19 cellular contexts compared by ENCODE assay signal in the genomic region with DNA sequence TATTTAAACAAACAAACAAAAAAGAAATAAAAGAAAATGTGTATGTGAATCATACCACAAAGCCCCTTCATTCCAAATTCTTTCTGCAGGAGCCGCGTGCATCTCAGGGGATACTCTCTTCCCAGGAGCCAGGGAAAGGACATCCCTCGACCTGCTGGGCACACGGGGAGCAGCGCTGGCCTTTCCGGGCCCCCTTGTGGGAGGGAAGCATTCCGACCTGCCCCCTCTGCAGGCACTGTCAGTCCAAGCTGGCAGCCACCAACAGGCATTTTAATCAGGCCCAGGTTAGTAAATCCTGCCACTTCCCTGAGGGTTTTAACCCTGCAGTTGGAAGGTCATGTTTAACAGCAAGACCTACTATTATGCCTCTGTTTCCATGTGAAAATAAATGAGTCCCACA.
DNase-seq lines count a peak whose midpoint lies in the region; TF ChIP-seq lines count a peak whose summit lies in the region.
"Had no signal": no experiment of that assay in that cellular context is flagged by ENCODE, and none has a peak within 500 bp of the region (broad histone marks: within the 10 kb centered on the region; RNA-seq: fewer than 3 reads in every experiment).

No MANE protein-coding gene starts in this region.

- H3K79me1 ChIP-seq in H9 (ENCODE audit: insufficient read depth, low read depth, low read length, poor library complexity, severe bottlenecking) (no peaks in the 10 kb centered on the region), mesendoderm (ENCODE audit: low read length) (no peaks in the 10 kb centered on the region)

- H3K9me3 ChIP-seq in H9 (ENCODE audit: control insufficient read depth, low read depth, low read length) (no peaks in the 10 kb centered on the region), WERI-Rb-1 (ENCODE audit: severe bottlenecking) (no peaks in the 10 kb centered on the region)
- H3K9me3 ChIP-seq: HAP-1, MG63, SK-N-SH had no signal

- H2BK5ac ChIP-seq in H9 (ENCODE audit: insufficient read length, low read length) = no peak overlapping the region
- no peak overlapping the region for H2BK5ac ChIP-seq in mesendoderm (ENCODE audit: low read length)

- no peak overlapping the region for H3K14ac ChIP-seq in H9 (ENCODE audit: insufficient read depth, low read length)

- no peak overlapping the region for H3K23ac ChIP-seq in H9 (ENCODE audit: insufficient read length, low read depth, low read length)
- H3K23ac ChIP-seq in mesendoderm (ENCODE audit: low read length) = no peak overlapping the region

- H3K4ac ChIP-seq in H9 (ENCODE audit: low read depth, low read length) (no peak overlapping the region), mesendoderm (ENCODE audit: low read depth, low read length) (no peak overlapping the region)

- H3K27ac ChIP-seq in H9 (ENCODE audit: insufficient read length, low read depth, low read length) = no peak overlapping the region
- H3K27ac ChIP-seq in WERI-Rb-1 = no peak overlapping the region
- no peak overlapping the region for H3K27ac ChIP-seq in mesendoderm (ENCODE audit: low read depth, low read length)
- H3K27ac ChIP-seq: C4-2B had no signal

- H2BK12ac ChIP-seq in H9 (ENCODE audit: insufficient read length, low read depth, low read length) = no peak overlapping the region

- H3K4me1 ChIP-seq in H9 (ENCODE audit: insufficient read depth, low read length) = no peaks in the 10 kb centered on the region
- no peaks in the 10 kb centered on the region for H3K4me1 ChIP-seq in mesendoderm (ENCODE audit: control insufficient read depth, low read depth, low read length)
- H3K4me1 ChIP-seq: HAP-1 had no signal

- no peak overlapping the region for H3K56ac ChIP-seq in H9 (ENCODE audit: insufficient read length, low read depth, low read length)
- H3K56ac ChIP-seq in mesendoderm (ENCODE audit: low read length) = no peak overlapping the region

- H3K79me2 ChIP-seq in H9 (ENCODE audit: insufficient read depth, low read length) = no peaks in the 10 kb centered on the region
- no peaks in the 10 kb centered on the region for H3K79me2 ChIP-seq in mesendoderm (ENCODE audit: control insufficient read depth, insufficient read depth, low read length)

- H2BK15ac ChIP-seq in H9 (ENCODE audit: low read depth, low read length) (no peak overlapping the region), mesendoderm (replicated peaks; ENCODE audit: low read depth) (no peak overlapping the region)

- no peaks in the 10 kb centered on the region for H3K36me3 ChIP-seq in WERI-Rb-1
- H3K36me3 ChIP-seq in mesendoderm (ENCODE audit: control insufficient read depth, insufficient read depth, low read length) = no peaks in the 10 kb centered on the region
- H3K36me3 ChIP-seq: HAP-1, MG63 had no signal

- H3K9ac ChIP-seq in H9 (ENCODE audit: extremely low read depth, insufficient read length, low read length) (no peak overlapping the region), mesendoderm (ENCODE audit: low read length) (no peak overlapping the region)
- H3K9ac ChIP-seq: SK-N-SH had no signal

- intact Hi-C loops in activated CD4-positive, alpha-beta T cell treated with anti-CD3 and anti-CD28 coated beads, Interleukin-2, amount 10 ng/mL, durations not matched to agents 24 days and 14 days (cut with micrococcal nuclease) = no loop called here

- H3K18ac ChIP-seq in H9 (ENCODE audit: insufficient read length, low read depth, low read length) (no peak overlapping the region), mesendoderm (ENCODE audit: low read length) (no peak overlapping the region)

- peak overlapping the region in 1 of 3 experiments; percentile 12; a peak in 2 of 7 replicates for H3K27ac Mint-ChIP-seq in H9
- no peak overlapping the region for H3K27ac Mint-ChIP-seq in activated CD4-positive, alpha-beta T cell treated with anti-CD3 and anti-CD28 coated beads, Interleukin-2, amount 10 ng/mL, durations not matched to agents 24 days and 14 days
- H3K27ac Mint-ChIP-seq: IgD-negative memory B cell had no signal

- H3T11ph ChIP-seq in H9 (ENCODE audit: low read length) = no peak overlapping the region

- H2BK120ac ChIP-seq in H9 (ENCODE audit: low read depth, low read length, poor library complexity, severe bottlenecking) (no peak overlapping the region), mesendoderm (ENCODE audit: low read depth, low read length) (no peak overlapping the region)

- peaks cover 9 to 23% of the 10 kb centered on the region in 2 experiments for H3K4me1 Mint-ChIP-seq in H9
- no peaks in the 10 kb centered on the region for H3K4me1 Mint-ChIP-seq in activated CD4-positive, alpha-beta T cell treated with anti-CD3 and anti-CD28 coated beads, Interleukin-2, amount 10 ng/mL, durations not matched to agents 24 days and 14 days

- no peak overlapping the region for H3K4me2 ChIP-seq in H9 (ENCODE audit: insufficient read depth, insufficient read length, low read length)
- no peak overlapping the region for H3K4me2 ChIP-seq in mesendoderm (ENCODE audit: low read length)
- H3K4me2 ChIP-seq: SK-N-SH had no signal

- no peak overlapping the region for H2AK5ac ChIP-seq in H9 (ENCODE audit: insufficient read length, low read length)
- H2AK5ac ChIP-seq in mesendoderm (ENCODE audit: low read length) = no peak overlapping the region

- H3K27me3 ChIP-seq in H9 (ENCODE audit: insufficient read depth, low read length) (no peaks in the 10 kb centered on the region), WERI-Rb-1 (ENCODE audit: insufficient read depth, low read depth, severe bottlenecking) (no peaks in the 10 kb centered on the region), mesendoderm (ENCODE audit: insufficient read depth, low read length, poor library complexity) (no peaks in the 10 kb centered on the region)
- H3K27me3 ChIP-seq: MG63 had no signal

- H3K4me3 ChIP-seq in WERI-Rb-1 (ENCODE audit: low read depth, low read length) (no peak overlapping the region), mesendoderm (ENCODE audit: low read length) (no peak overlapping the region)
- H3K4me3 ChIP-seq: HAP-1, MG63 had no signal

- H3K36me3 Mint-ChIP-seq in H9 (ENCODE audit: insufficient read depth in 1 of 3, low read depth in 3 of 3) = no peaks in the 10 kb centered on the region; a peak in 2 of 7 replicates
- H3K36me3 Mint-ChIP-seq in activated CD4-positive, alpha-beta T cell treated with anti-CD3 and anti-CD28 coated beads, Interleukin-2, amount 10 ng/mL, durations not matched to agents 24 days and 14 days (ENCODE audit: low read depth) = no peaks in the 10 kb centered on the region

- H3K27me3 Mint-ChIP-seq in H9 (ENCODE audit: low read depth) = no peaks in the 10 kb centered on the region
- H3K27me3 Mint-ChIP-seq in activated CD4-positive, alpha-beta T cell treated with anti-CD3 and anti-CD28 coated beads, Interleukin-2, amount 10 ng/mL, durations not matched to agents 24 days and 14 days = no peaks in the 10 kb centered on the region

- TF ChIP-seq CTCF in H9 (conservative IDR thresholded peaks at IDR 0.05) (peak; percentile 35; the same call in 2 of the 3 replicates), WERI-Rb-1 (IDR thresholded peaks at IDR 0.05; ENCODE audit: low read depth, low read length) (peak; percentile 26; the same call in 1 of the 2 replicates)

- no peak overlapping the region for H2BK20ac ChIP-seq in H9 (ENCODE audit: low read depth, low read length, poor library complexity, severe bottlenecking)

- no peak overlapping the region for H3K4me3 Mint-ChIP-seq in H9
- no peak overlapping the region for H3K4me3 Mint-ChIP-seq in activated CD4-positive, alpha-beta T cell treated with anti-CD3 and anti-CD28 coated beads, Interleukin-2, amount 10 ng/mL, durations not matched to agents 24 days and 14 days
- H3K4me3 Mint-ChIP-seq: IgD-negative memory B cell had no signal

- no peak overlapping the region for H4K91ac ChIP-seq in H9 (ENCODE audit: insufficient read length, low read depth, low read length)

- H3K9me3 Mint-ChIP-seq in H9 = no peaks in the 10 kb centered on the region; a peak in 1 of 5 replicates
- peaks cover under 1% of the 10 kb centered on the region for H3K9me3 Mint-ChIP-seq in activated CD4-positive, alpha-beta T cell treated with anti-CD3 and anti-CD28 coated beads, Interleukin-2, amount 10 ng/mL, durations not matched to agents 24 days and 14 days
- H3K9me3 Mint-ChIP-seq: IgD-negative memory B cell had no signal

- H4K5ac ChIP-seq in H9 (ENCODE audit: insufficient read length, low read depth, low read length) (no peak overlapping the region), mesendoderm (ENCODE audit: low read length) (no peak overlapping the region)

- DNase-seq in ELF-1 (ENCODE audit: low read depth, low spot score) = peak; percentile 12
- no peak for DNase-seq in H9
- peak; percentile 33 for DNase-seq in WERI-Rb-1
- DNase-seq in mesendoderm = peak; percentile 7
- no peak for DNase-seq in activated CD4-positive, alpha-beta T cell treated with anti-CD3 and anti-CD28 coated beads for 48 hours
- no peak for DNase-seq in activated CD8-positive, alpha-beta memory T cell treated with anti-CD3 and anti-CD28 coated beads, Interleukin-2, amount 50 U/mL, for 48 hours
- no peak for DNase-seq in activated CD4-positive, alpha-beta T cell treated with anti-CD3 and anti-CD28 coated beads, Interleukin-2, amount 10 ng/mL, durations not matched to agents 24 days and 14 days
- DNase-seq: AML-193, DMS79, Karpas-422, MG63, NCI-H1930, NCI-H446, NCI-H526 treated with DMSO at 0.1 percent for 48 hours, SHP77 treated with DMSO at 0.1 percent for 48 hours, SK-N-SH had no signal

- H4K8ac ChIP-seq in H9 (replicated peaks; ENCODE audit: insufficient read length, low read depth, low read length) = no peak overlapping the region
- H4K8ac ChIP-seq in mesendoderm (ENCODE audit: low read depth, low read length) = no peak overlapping the region

- no peaks in the 10 kb centered on the region for H4K20me1 ChIP-seq in H9 (ENCODE audit: control insufficient read depth, insufficient read depth, insufficient read length)

- H2AFZ ChIP-seq in H9 (ENCODE audit: low read length) = no peak overlapping the region

- no peaks in the 10 kb centered on the region for H3K23me2 ChIP-seq in H9 (ENCODE audit: insufficient read length, low read depth, low read length, poor library complexity, severe bottlenecking)

- no CpG with 5 or more reads among the region's 7 CpGs for WGBS in H9 (ENCODE audit: extremely low coverage, insufficient read length, low lambda C conversion rate)
- no CpG with 5 or more reads among the region's 7 CpGs for WGBS in mesendoderm (ENCODE audit: extremely low coverage, insufficient coverage, low lambda C conversion rate)

Comparison
In these comparisons a context has a peak if more than half of its experiments do, and no peak if none do; other contexts are left out.
1. DNase-seq: peak in ELF-1 (single experiment), WERI-Rb-1 (single experiment) and mesendoderm (single experiment); none in H9 (single experiment), activated CD4-positive, alpha-beta T cell treated with anti-CD3 and anti-CD28 coated beads for 48 hours (single experiment), activated CD8-positive, alpha-beta memory T cell treated with anti-CD3 and anti-CD28 coated beads, Interleukin-2, amount 50 U/mL, for 48 hours (single experiment) and activated CD4-positive, alpha-beta T cell treated with anti-CD3 and anti-CD28 coated beads, Interleukin-2, amount 10 ng/mL, durations not matched to agents 24 days and 14 days (single experiment).